15 cellular contexts compared by ENCODE assay signal in genomic region chr18:44786257-44786656, GRCh38.
DNase-seq lines count a peak whose midpoint lies in the region; ATAC-seq and TF ChIP-seq lines count a peak whose summit lies in the region.
"Had no signal": no experiment of that assay in that cellular context is flagged by ENCODE, and none has a peak within 500 bp of the region (broad histone marks: within the 10 kb centered on the region; RNA-seq: fewer than 3 reads in every experiment).

No MANE protein-coding gene starts in this region.

- H3K27me3 ChIP-seq in thyroid gland: no peaks in the 10 kb centered on the region

- no peaks in the 10 kb centered on the region for H3K9me3 ChIP-seq in thyroid gland

- peak overlapping the region; percentile 72 to 86 (median 80) for H3K27ac Mint-ChIP-seq in nephron

- H3K4me1 Mint-ChIP-seq in nephron: peaks cover 88% of the 10 kb centered on the region

- TF ChIP-seq POLR2A in thyroid gland (IDR thresholded peaks at IDR 0.05): no peak

- peaks cover 3% of the 10 kb centered on the region for H3K36me3 Mint-ChIP-seq in nephron (ENCODE audit: low read depth)

- DNase-seq in amniotic stem cell (lab: John Stamatoyannopoulos, UW) (no peak), thyroid gland (no peak)
- no peak for DNase-seq in stimulated activated CD8-positive, alpha-beta memory T cell treated with anti-CD3 and anti-CD28 coated beads, Interleukin-4, amount 100 ng/mL, for 48 hours
- no peak for DNase-seq in stimulated activated CD4-positive, alpha-beta T cell treated with anti-CD3 and anti-CD28 coated beads, Interleukin-4, amount 100 ng/mL, for 4 hours
- DNase-seq: activated CD4-positive, alpha-beta T cell treated with anti-CD3 and anti-CD28 coated beads for 48 hours; anterior cingulate cortex; islet precursor cell; NCI-H1930; SIG-M5; stimulated activated CD4-positive, alpha-beta T cell treated with anti-CD3 and anti-CD28 coated beads, Interleukin-2, amount 100 ng/mL, for 24 hours; trophoblast cell had no signal

- H3K4me3 Mint-ChIP-seq in nephron: no peak overlapping the region

- H3K9me3 Mint-ChIP-seq in nephron: no peaks in the 10 kb centered on the region

- H3K36me3 ChIP-seq in thyroid gland: no peaks in the 10 kb centered on the region

- H3K27ac ChIP-seq in thyroid gland: no peak overlapping the region

- ATAC-seq in GM19023 (IDR thresholded peaks at IDR 0.05; ENCODE audit: unreplicated experiment) (peak; percentile 36), HG02571 (IDR thresholded peaks at IDR 0.05; ENCODE audit: unreplicated experiment) (peak; percentile 27), HG03457 (IDR thresholded peaks at IDR 0.05; ENCODE audit: unreplicated experiment) (peak; percentile 29)

- intact Hi-C loops in thyroid gland (cut with DNase I): no loop called here

- no peak for TF ChIP-seq CTCF in nephron (IDR thresholded peaks at IDR 0.05; ENCODE audit: unreplicated experiment in 3 of 3)
- no peak for TF ChIP-seq CTCF in thyroid gland (IDR thresholded peaks at IDR 0.05)

- H3K27me3 Mint-ChIP-seq in nephron (ENCODE audit: low read depth): peaks cover 4% of the 10 kb centered on the region

- H3K4me3 ChIP-seq in thyroid gland (replicated peaks in 1 of 3): no peak overlapping the region

- H3K4me1 ChIP-seq in thyroid gland: peaks cover 44 to 48% of the 10 kb centered on the region in 2 donors
